9 cellular contexts compared by ENCODE assay signal in genomic region chr7:64946772-64947171, GRCh38. TPM values are rescaled to one million over a fixed set of nuclear protein-coding genes. Genes with fewer than 3 reads are reported as not detected.
DNase-seq lines count a peak whose midpoint lies in the region; ATAC-seq and TF ChIP-seq lines count a peak whose summit lies in the region.
"Had no signal": no experiment of that assay in that cellular context is flagged by ENCODE, and none has a peak within 500 bp of the region (broad histone marks: within the 10 kb centered on the region; RNA-seq: fewer than 3 reads in every experiment).

No MANE protein-coding gene starts in this region.

- peak; percentile 37 to 61 (median 52) for DNase-seq in NCI-H1417 (lab: John Stamatoyannopoulos, UW)
- DNase-seq in NCI-H1417 treated with DMSO at 0.1 percent for 48 hours (lab: John Stamatoyannopoulos, UW) = no peak
- peak; percentile 62 for DNase-seq in NCI-H69 (lab: John Stamatoyannopoulos, UW)
- peak; percentile 81 to 84 for DNase-seq in erythroblast (lab: John Stamatoyannopoulos, UW)
- no peak for DNase-seq in sciatic nerve (ENCODE audit: low spot score)
- no peak for DNase-seq in occipital lobe (lab: John Stamatoyannopoulos, UW)
- no peak for DNase-seq in hippocampal formation (lab: John Stamatoyannopoulos, UW)

- intact Hi-C loops in sciatic nerve (cut with DNase I) = no loop called here

- peak; percentile 59 for ATAC-seq in sciatic nerve
- ATAC-seq in HG02981 (IDR thresholded peaks at IDR 0.05; ENCODE audit: unreplicated experiment) = no peak
- ATAC-seq: A549 had no signal

- no peak for TF ChIP-seq POLR2A in erythroblast (IDR thresholded peaks at IDR 0.05; ENCODE audit: low read length)

RNA-seq across cellular contexts. Expression of gene ZNF273, which starts 43.7 kb away (rescaled TPM):
- total RNA-seq in sciatic nerve (11.2 TPM), occipital lobe (43.8 TPM)

RNA-seq across cellular contexts. Expression of gene ZNF117, which starts 44.1 kb away (rescaled TPM):
- total RNA-seq in sciatic nerve (24.4 TPM), occipital lobe (58.6 TPM)

RNA-seq across cellular contexts. Expression of gene ERV3-1, which starts 59.7 kb away (rescaled TPM):
- total RNA-seq in sciatic nerve (26.8 TPM), occipital lobe (26.7 TPM)

Comparison
In these comparisons a context has a peak if more than half of its experiments do, and no peak if none do; other contexts are left out.
1. DNase-seq: peak in NCI-H1417 (3 of 3), NCI-H69 (single experiment) and erythroblast (2 of 2); none in NCI-H1417 treated with DMSO at 0.1 percent for 48 hours (single experiment), sciatic nerve (single experiment), occipital lobe (single experiment) and hippocampal formation (0 of 2).